Comparison of ENCODE assay signal across 1 cellular context in the genomic region with DNA sequence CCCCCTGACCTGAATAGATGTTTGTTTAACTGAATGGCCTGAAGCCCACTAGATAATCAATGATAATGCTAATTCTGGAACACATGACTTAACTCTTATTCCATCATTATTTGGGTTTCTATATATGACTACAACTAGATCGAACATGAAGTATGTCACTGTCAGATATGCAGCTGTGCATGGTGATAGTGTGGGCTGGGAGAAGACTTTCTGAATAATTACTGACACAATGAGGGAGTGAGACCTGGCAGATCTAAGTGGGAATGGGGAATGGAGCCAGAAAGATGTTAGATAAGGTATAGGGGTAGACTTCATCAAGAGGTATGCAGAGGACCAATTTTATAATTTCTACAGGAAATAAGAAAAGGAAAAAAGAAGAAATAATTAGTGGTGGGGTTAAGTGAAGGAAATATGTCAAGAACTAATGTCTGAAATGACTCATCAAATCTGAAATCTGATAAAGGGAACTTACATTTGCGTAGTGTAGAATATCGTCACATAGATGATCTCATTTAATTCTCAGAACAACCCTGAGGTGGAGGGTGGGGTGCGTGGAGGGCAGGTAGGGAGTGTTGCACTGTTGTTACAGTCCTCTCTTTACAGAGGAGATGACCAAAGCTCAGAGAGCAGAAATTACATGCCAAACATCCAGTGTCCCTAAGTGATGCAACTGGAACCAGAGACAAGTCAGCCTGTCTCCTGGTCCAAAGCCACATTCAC.
TF ChIP-seq lines count a peak whose summit lies in the region.

No MANE protein-coding gene starts in this region.

TF ChIP-seq in GM23338, 12 proteins besides CTCF, POLR2A, EP300 and RAD21 (continued from another document):
- TF ChIP-seq ZNF462 (CRISPR knock-in tag; IDR thresholded peaks at IDR 0.05) (no peak), ZNF114 (CRISPR knock-in tag; IDR thresholded peaks at IDR 0.05) (no peak), EZH2 (IDR thresholded peaks at IDR 0.05; ENCODE audit: low read depth, unreplicated experiment) (no peak), CREB1 (CRISPR knock-in tag; IDR thresholded peaks at IDR 0.05; ENCODE audit: low read depth) (no peak)
